Comparison of ENCODE assay signal across 8 cellular contexts in the genomic region with DNA sequence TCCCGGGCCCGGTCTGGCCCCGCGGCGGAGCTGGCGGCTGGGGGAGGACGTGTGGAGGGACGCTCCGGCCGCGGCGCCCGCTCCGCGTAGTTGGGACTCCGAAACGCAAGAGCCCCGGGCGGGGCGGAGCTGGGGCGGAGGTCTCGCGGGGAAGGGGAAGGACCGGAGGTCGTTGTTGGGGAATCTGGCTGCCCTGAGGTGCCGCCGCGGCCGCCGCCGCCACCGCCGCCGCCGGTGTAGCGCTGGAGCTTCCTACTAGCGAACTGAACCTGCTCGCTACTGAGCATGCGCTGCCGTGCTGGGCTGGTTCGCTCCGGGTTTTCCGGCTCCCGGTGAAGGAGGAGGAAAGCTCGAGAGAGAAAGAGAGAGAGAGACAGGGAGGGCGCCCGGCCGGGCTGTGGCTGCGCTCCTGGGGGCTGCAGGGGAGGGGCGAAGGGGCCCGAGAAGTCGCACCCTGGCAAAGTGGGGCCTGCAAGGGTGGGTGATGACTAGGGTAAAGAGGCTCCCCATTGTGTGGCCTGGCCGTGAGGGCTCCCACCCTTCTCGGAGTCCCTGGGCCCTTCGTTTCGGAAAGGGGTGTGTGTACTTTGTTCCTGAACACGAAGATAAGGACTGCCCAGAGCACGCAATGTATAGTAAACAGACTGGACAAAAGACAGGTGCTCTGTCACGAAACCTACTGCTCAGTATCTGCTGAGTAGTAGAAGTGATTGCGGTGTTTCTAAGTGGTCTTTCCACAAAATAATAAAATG. TPM values are rescaled to one million over a fixed set of nuclear protein-coding genes. Genes with fewer than 3 reads are reported as not detected.
DNase-seq lines count a peak whose midpoint lies in the region; ATAC-seq and TF ChIP-seq lines count a peak whose summit lies in the region.

A gene (minus strand): TSS at position 281 of the 752 bp plus-strand sequence. CDS start 629 bp downstream, outside the sequence.

- H3K9me3 Mint-ChIP-seq in activated naive CD4-positive, alpha-beta T cell treated with anti-CD3 and anti-CD28 coated beads, Interleukin-2, amount 50 U/mL, for 72 hours: no peaks in the 10 kb centered on the region

- no peak for TF ChIP-seq CTCF in omental fat pad (IDR thresholded peaks at IDR 0.05)

- peak; percentile 86 for TF ChIP-seq POLR2A in GM10847 (IDR thresholded peaks at IDR 0.05; ENCODE audit: extremely low read depth, insufficient read length)

- peak; percentile 57 for ATAC-seq in HG02642 (IDR thresholded peaks at IDR 0.05; ENCODE audit: poor library complexity, unreplicated experiment)
- ATAC-seq in activated naive CD4-positive, alpha-beta T cell treated with anti-CD3 and anti-CD28 coated beads, Interleukin-2, amount 50 U/mL, for 72 hours: peak; percentile 63 to 69
- ATAC-seq in omental fat pad (ENCODE audit: low FRiP score): peak; percentile 84

- H3K36me3 Mint-ChIP-seq in activated naive CD4-positive, alpha-beta T cell treated with anti-CD3 and anti-CD28 coated beads, Interleukin-2, amount 50 U/mL, for 72 hours: peaks cover 28 to 45% of the 10 kb centered on the region in 2 donors

- H3K27ac ChIP-seq in temporal lobe (ENCODE audit: low read depth, low read length): peak within 1 kb of the TSS; percentile 94

- peak within 1 kb of the TSS; percentile 95 for H3K27ac Mint-ChIP-seq in activated naive CD4-positive, alpha-beta T cell treated with anti-CD3 and anti-CD28 coated beads, Interleukin-2, amount 50 U/mL, for 72 hours

- DNase-seq in NCI-H1105 (lab: John Stamatoyannopoulos, UW) (peak; percentile 89), SKM-1 (lab: John Stamatoyannopoulos, UW; ENCODE audit: unreplicated experiment) (peak; percentile 83), glomerular endothelial cell (ENCODE audit: extremely low read depth, low read depth, low spot score) (no peak), omental fat pad (ENCODE audit: low spot score) (peak; percentile 76)
- DNase-seq in activated naive CD4-positive, alpha-beta T cell treated with anti-CD3 and anti-CD28 coated beads, Interleukin-2, amount 50 U/mL, for 72 hours (ENCODE audit: low spot score in 2 of 2): peak; percentile 90 to 92

RNA-seq across cellular contexts. Expression of the gene that starts here (rescaled TPM):
- 10 to 100 TPM; 34.8 to 57.1 TPM for total RNA-seq in activated naive CD4-positive, alpha-beta T cell treated with anti-CD3 and anti-CD28 coated beads, Interleukin-2, amount 50 U/mL, for 72 hours
- total RNA-seq in glomerular endothelial cell (12.5 and 21.0 TPM in 2 replicates), omental fat pad (10 to 100 TPM; 23.1 to 70.8 (median 31.6) TPM), temporal lobe (39.8 TPM)
